In genomic region chr6:73675466-73676098, GRCh38 we compare ENCODE assay signal across 8 cellular contexts. TPM values are rescaled to one million over a fixed set of nuclear protein-coding genes. Genes with fewer than 3 reads are reported as not detected.
DNase-seq lines count a peak whose midpoint lies in the region; ATAC-seq and TF ChIP-seq lines count a peak whose summit lies in the region.

No MANE protein-coding gene starts in this region.

- peak; percentile 93 for ATAC-seq in HG02798 (IDR thresholded peaks at IDR 0.05; ENCODE audit: poor library complexity, unreplicated experiment)

- no peaks in the 10 kb centered on the region for H4K20me1 ChIP-seq in mammary epithelial cell (ENCODE audit: insufficient read depth, low read length)

- CTCF ChIA-PET in mammary epithelial cell (lab: Charles Lee; ENCODE audit: low non-redundant PET) = interaction anchor here (0.5 to 1.3 kb wide), 3 partner anchors 43 to 58 kb away, joined by 3 to 6 read pairs (median 3); no protein-coding TSS in a partner anchor

- H3K4me2 ChIP-seq in mammary epithelial cell (ENCODE audit: insufficient read depth, low read depth, low read length) = no peak overlapping the region

- H3K27me3 ChIP-seq in ACC112 (ENCODE audit: insufficient read depth, low read length) (no peaks in the 10 kb centered on the region), mammary epithelial cell (ENCODE audit: insufficient read depth, low read length) (no peaks in the 10 kb centered on the region)

- H3K4me1 ChIP-seq in ACC112 (ENCODE audit: control insufficient read depth, insufficient read depth, low read length, unreplicated experiment) = peaks cover 8% of the 10 kb centered on the region
- peaks cover 10% of the 10 kb centered on the region for H3K4me1 ChIP-seq in mammary epithelial cell (ENCODE audit: insufficient read depth, low read length)

- WGBS in mammary epithelial cell (ENCODE audit: low coverage, missing lambda C conversion rate) = 29% methylated on average over 4 of the region's 4 CpGs

- H3K36me3 ChIP-seq in ACC112 (ENCODE audit: insufficient read depth, low read length) = no peaks in the 10 kb centered on the region
- no peaks in the 10 kb centered on the region for H3K36me3 ChIP-seq in mammary epithelial cell (ENCODE audit: insufficient read depth, low read length)

- dilution Hi-C loops in mammary epithelial cell (cut with HindIII; ENCODE audit: low sequenced_read_pairs) = no loop called here

- H3K9me3 ChIP-seq in mammary epithelial cell (replicated peaks; ENCODE audit: insufficient read depth, low read length) = no peaks in the 10 kb centered on the region

- H3K9ac ChIP-seq in mammary epithelial cell (ENCODE audit: insufficient read depth, low read length) = no peak overlapping the region

- in situ Hi-C loops in GM13976 (cut with MboI; ENCODE audit: low sequenced_read_pairs, unreplicated experiment) = no loop called here
- in situ Hi-C loops in mammary epithelial cell (cut with MboI; ENCODE audit: low sequenced_read_pairs in 2 of 2) = loop anchor here (5.0 kb wide), 1 partner anchor 57 kb away; no protein-coding TSS in a partner anchor

- peak; percentile 66 for DNase-seq in GM13976 (ENCODE audit: low spot score)
- peak; percentile 43 for DNase-seq in NCI-H2029 treated with DMSO at 0.1 percent for 48 hours (lab: John Stamatoyannopoulos, UW)
- peak; percentile 72 for DNase-seq in mammary epithelial cell
- DNase-seq in kidney glomerular epithelial cell (lab: John Stamatoyannopoulos, UW) = peak; percentile 78
- DNase-seq in stimulated activated CD4-positive, alpha-beta T cell treated with anti-CD3 and anti-CD28 coated beads, Interleukin-4, amount 100 ng/mL, for 24 hours = peak; percentile 83

- no TSS peak for BruUV-seq in mammary epithelial cell (replicated peaks; lab: Mats Ljungman, UMichigan)

- H2AFZ ChIP-seq in ACC112 (ENCODE audit: low read length, unreplicated experiment) (peak overlapping the region; percentile 30), mammary epithelial cell (ENCODE audit: low read depth, low read length) (no peak overlapping the region)

- H3K4me3 ChIP-seq in ACC112 (ENCODE audit: low read depth, low read length) = no peak overlapping the region
- H3K4me3 ChIP-seq in mammary epithelial cell (replicated peaks in 1 of 3; ENCODE audit: insufficient read depth in 1 of 3, low read depth in 2 of 3, low read length in 3 of 3) = no peak overlapping the region

- H3K27ac ChIP-seq in ACC112 (ENCODE audit: low read depth, low read length) (no peak overlapping the region), VCaP (no peak overlapping the region), mammary epithelial cell (ENCODE audit: insufficient read depth, low read depth, low read length) (no peak overlapping the region)

- H3K79me2 ChIP-seq in ACC112 (ENCODE audit: control insufficient read depth, insufficient read depth, low read length, unreplicated experiment) (no peaks in the 10 kb centered on the region), mammary epithelial cell (ENCODE audit: insufficient read depth, low read length) (no peaks in the 10 kb centered on the region)

- TF ChIP-seq CTCF in GM13976 (IDR thresholded peaks at IDR 0.05; ENCODE audit: borderline replicate concordance, control extremely low read depth, extremely low read depth, insufficient read depth, missing control alignments) = peak; percentile 91
- peak; percentile 93 for TF ChIP-seq CTCF in VCaP (conservative IDR thresholded peaks at IDR 0.05)
- peak; percentile 92 to 95 for TF ChIP-seq CTCF in mammary epithelial cell (conservative IDR thresholded peaks at IDR 0.05 in 1 of 2, IDR thresholded peaks at IDR 0.05 in 1 of 2; ENCODE audit: extremely low read depth in 1 of 2, insufficient read depth in 1 of 2, low read depth in 1 of 2, low read length in 2 of 2)

- intact Hi-C loops in mammary epithelial cell (cut with micrococcal nuclease) = loop anchor here (1.0 to 5.0 kb wide), 2 partner anchors 58 to 1532 kb away; partner anchors contain the start of gene COL12A1

RNA-seq across cellular contexts. Expression of gene CD109, which starts 20.4 kb away (rescaled TPM):
- 100 to 1,000 TPM in 1 of 2 donors, 10 to 100 TPM in 1; 82.6 to 273 TPM for total RNA-seq in mammary epithelial cell
- 77.5 TPM for polyA plus RNA-seq in mammary epithelial cell
- polyA minus RNA-seq in mammary epithelial cell = 96.5 TPM

RNA-seq across cellular contexts. Expression of gene SLC17A5, which starts 21.8 kb away (rescaled TPM):
- 10 to 100 TPM in 1 of 2 donors, 1 to 10 TPM in 1; 6.5 to 26.0 TPM for total RNA-seq in mammary epithelial cell
- polyA plus RNA-seq in mammary epithelial cell = 6.2 TPM
- polyA minus RNA-seq in mammary epithelial cell = 19.4 TPM
